Comparison of ENCODE assay signal across 1 cellular context in the genomic region with DNA sequence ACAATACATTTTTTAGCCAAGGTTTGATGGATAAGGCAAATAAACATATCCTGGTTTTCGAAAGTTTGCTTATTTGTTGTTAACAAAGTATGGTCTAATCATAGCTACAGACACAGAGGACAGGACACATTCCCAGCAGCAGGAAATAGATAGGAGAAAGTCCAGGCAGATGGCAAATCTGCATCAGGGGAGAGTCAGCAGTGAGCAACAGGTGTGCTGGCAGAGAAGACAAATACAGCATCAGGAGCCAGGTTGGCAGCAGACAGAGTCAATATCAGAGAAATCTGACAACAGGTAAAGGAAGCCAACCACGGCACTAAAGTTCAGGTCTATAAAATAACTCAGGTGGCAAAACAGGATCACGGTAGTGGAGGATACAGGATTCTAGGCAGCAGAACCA.
TF ChIP-seq lines count a peak whose summit lies in the region.

No MANE protein-coding gene starts in this region.

TF ChIP-seq in GM23338, 12 proteins besides CTCF, POLR2A, EP300 and RAD21 (continued from another document):
- TF ChIP-seq, protein P1, sequence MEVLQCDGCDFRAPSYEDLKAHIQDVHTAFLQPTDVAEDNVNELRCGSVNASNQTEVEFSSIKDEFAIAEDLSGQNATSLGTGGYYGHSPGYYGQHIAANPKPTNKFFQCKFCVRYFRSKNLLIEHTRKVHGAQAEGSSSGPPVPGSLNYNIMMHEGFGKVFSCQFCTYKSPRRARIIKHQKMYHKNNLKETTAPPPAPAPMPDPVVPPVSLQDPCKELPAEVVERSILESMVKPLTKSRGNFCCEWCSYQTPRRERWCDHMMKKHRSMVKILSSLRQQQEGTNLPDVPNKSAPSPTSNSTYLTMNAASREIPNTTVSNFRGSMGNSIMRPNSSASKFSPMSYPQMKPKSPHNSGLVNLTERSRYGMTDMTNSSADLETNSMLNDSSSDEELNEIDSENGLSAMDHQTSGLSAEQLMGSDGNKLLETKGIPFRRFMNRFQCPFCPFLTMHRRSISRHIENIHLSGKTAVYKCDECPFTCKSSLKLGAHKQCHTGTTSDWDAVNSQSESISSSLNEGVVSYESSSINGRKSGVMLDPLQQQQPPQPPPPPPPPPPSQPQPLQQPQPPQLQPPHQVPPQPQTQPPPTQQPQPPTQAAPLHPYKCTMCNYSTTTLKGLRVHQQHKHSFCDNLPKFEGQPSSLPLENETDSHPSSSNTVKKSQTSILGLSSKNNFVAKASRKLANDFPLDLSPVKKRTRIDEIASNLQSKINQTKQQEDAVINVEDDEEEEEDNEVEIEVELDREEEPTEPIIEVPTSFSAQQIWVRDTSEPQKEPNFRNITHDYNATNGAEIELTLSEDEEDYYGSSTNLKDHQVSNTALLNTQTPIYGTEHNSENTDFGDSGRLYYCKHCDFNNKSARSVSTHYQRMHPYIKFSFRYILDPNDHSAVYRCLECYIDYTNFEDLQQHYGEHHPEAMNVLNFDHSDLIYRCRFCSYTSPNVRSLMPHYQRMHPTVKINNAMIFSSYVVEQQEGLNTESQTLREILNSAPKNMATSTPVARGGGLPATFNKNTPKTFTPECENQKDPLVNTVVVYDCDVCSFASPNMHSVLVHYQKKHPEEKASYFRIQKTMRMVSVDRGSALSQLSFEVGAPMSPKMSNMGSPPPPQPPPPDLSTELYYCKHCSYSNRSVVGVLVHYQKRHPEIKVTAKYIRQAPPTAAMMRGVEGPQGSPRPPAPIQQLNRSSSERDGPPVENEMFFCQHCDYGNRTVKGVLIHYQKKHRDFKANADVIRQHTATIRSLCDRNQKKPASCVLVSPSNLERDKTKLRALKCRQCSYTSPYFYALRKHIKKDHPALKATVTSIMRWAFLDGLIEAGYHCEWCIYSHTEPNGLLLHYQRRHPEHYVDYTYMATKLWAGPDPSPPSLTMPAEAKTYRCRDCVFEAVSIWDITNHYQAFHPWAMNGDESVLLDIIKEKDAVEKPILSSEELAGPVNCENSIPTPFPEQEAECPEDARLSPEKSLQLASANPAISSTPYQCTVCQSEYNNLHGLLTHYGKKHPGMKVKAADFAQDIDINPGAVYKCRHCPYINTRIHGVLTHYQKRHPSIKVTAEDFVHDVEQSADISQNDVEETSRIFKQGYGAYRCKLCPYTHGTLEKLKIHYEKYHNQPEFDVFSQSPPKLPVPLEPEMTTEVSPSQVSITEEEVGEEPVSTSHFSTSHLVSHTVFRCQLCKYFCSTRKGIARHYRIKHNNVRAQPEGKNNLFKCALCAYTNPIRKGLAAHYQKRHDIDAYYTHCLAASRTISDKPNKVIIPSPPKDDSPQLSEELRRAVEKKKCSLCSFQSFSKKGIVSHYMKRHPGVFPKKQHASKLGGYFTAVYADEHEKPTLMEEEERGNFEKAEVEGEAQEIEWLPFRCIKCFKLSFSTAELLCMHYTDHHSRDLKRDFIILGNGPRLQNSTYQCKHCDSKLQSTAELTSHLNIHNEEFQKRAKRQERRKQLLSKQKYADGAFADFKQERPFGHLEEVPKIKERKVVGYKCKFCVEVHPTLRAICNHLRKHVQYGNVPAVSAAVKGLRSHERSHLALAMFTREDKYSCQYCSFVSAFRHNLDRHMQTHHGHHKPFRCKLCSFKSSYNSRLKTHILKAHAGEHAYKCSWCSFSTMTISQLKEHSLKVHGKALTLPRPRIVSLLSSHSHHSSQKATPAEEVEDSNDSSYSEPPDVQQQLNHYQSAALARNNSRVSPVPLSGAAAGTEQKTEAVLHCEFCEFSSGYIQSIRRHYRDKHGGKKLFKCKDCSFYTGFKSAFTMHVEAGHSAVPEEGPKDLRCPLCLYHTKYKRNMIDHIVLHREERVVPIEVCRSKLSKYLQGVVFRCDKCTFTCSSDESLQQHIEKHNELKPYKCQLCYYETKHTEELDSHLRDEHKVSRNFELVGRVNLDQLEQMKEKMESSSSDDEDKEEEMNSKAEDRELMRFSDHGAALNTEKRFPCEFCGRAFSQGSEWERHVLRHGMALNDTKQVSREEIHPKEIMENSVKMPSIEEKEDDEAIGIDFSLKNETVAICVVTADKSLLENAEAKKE (CRISPR knock-in tag; IDR thresholded peaks at IDR 0.05), result no peak
- TF ChIP-seq ZNF114 (CRISPR knock-in tag; IDR thresholded peaks at IDR 0.05), result no peak
- no peak for TF ChIP-seq POLR2AphosphoS5 (IDR thresholded peaks at IDR 0.05; ENCODE audit: low read depth)
- TF ChIP-seq, protein P2, sequence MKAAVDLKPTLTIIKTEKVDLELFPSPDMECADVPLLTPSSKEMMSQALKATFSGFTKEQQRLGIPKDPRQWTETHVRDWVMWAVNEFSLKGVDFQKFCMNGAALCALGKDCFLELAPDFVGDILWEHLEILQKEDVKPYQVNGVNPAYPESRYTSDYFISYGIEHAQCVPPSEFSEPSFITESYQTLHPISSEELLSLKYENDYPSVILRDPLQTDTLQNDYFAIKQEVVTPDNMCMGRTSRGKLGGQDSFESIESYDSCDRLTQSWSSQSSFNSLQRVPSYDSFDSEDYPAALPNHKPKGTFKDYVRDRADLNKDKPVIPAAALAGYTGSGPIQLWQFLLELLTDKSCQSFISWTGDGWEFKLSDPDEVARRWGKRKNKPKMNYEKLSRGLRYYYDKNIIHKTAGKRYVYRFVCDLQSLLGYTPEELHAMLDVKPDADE (IDR thresholded peaks at IDR 0.05), result no peak
- TF ChIP-seq JUNB (IDR thresholded peaks at IDR 0.05; ENCODE audit: unreplicated experiment), result no peak
TF ChIP-seq in GM23338: peak in this region for 0.
